In the genomic region with DNA sequence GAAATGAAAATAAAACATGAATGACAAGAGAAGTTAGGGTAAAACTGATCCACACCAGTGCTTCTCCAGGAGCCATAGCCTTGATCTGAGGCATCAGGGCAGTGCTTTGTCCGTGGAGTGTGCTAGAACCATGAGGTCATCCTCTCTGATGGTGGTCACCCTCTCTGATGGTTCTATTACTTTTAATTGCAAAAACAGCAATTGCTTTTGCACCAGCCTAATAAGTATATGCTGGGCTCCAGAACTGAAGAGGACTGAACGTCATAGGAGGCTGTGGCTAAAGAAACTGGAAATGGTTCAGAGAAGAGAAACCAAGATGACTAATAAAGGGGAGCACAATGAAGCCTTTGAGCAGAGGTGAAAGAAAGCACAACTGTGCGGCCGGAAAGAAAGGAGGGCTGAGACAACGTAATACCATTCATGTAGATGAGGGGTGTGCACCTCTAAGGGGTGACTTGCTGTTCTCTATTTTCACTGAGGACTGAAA, we compare ENCODE assay signal across 9 cellular contexts. TPM values are rescaled to one million over a fixed set of nuclear protein-coding genes. Genes with fewer than 3 reads are reported as not detected.
DNase-seq lines count a peak whose midpoint lies in the region; ATAC-seq and TF ChIP-seq lines count a peak whose summit lies in the region.
"Had no signal": no experiment of that assay in that cellular context is flagged by ENCODE, and none has a peak within 500 bp of the region (broad histone marks: within the 10 kb centered on the region; RNA-seq: fewer than 3 reads in every experiment).

No MANE protein-coding gene starts in this region.

- no peaks in the 10 kb centered on the region for H3K27me3 ChIP-seq in ovary

- no peak for TF ChIP-seq CTCF in ovary (IDR thresholded peaks at IDR 0.05)

- WGBS in ovary, 3 donors = 35 to 46% (median 44%) methylated on average over 5 of the region's 5 CpGs

- ATAC-seq in GM18909 (IDR thresholded peaks at IDR 0.05; ENCODE audit: poor library complexity, unreplicated experiment) = peak; percentile 99
- peak; percentile 99 for ATAC-seq in HG02938 (IDR thresholded peaks at IDR 0.05; ENCODE audit: unreplicated experiment)
- ATAC-seq: Panc1 had no signal

- no peaks in the 10 kb centered on the region for H3K9me3 ChIP-seq in ovary

- no peaks in the 10 kb centered on the region for H3K36me3 ChIP-seq in ovary

- intact Hi-C loops in ovary (cut with DNase I) = no loop called here

- TF ChIP-seq POLR2A in ovary (IDR thresholded peaks at IDR 0.05) = no peak

- H3K4me3 ChIP-seq in skin epidermis (no peak overlapping the region), ovary (no peak overlapping the region)

- H3K4me1 ChIP-seq in ovary (ENCODE audit: insufficient read depth) = no peaks in the 10 kb centered on the region

- H3K27ac ChIP-seq in skin epidermis (peak overlapping the region in 18 of 21 experiments; percentile 5 to 76 (median 58)), ovary (no peak overlapping the region)

- TF ChIP-seq EP300 in ovary (IDR thresholded peaks at IDR 0.05) = no peak

- DNase-seq in T follicular helper cell (ENCODE audit: low read depth) = peak; percentile 20
- DNase-seq in central memory CD4-positive, alpha-beta T cell = peak; percentile 65
- no peak for DNase-seq in ovary
- no peak for DNase-seq in cerebellum (ENCODE audit: low spot score)
- DNase-seq in RKO (ENCODE audit: low spot score) = no peak

RNA-seq across cellular contexts. Expression of a gene that starts 17.0 kb away (rescaled TPM):
- 1 to 10 TPM in 3 of 7 donors, under 1 TPM in 4; 0.12 to 1.5 (median 0.53) TPM for total RNA-seq in ovary
- under 1 TPM; 0.11 to 0.53 TPM for polyA plus RNA-seq in ovary
- total RNA-seq in cerebellum = 1.5 TPM

Comparison
In these comparisons a context has a peak if more than half of its experiments do, and no peak if none do; other contexts are left out.
1. DNase-seq: peak in T follicular helper cell (single experiment) and central memory CD4-positive, alpha-beta T cell (single experiment); none in ovary (0 of 5), cerebellum (single experiment) and RKO (single experiment).
2. H3K27ac ChIP-seq: peak in skin epidermis (18 of 21); none in ovary (0 of 2).